In the genomic region with DNA sequence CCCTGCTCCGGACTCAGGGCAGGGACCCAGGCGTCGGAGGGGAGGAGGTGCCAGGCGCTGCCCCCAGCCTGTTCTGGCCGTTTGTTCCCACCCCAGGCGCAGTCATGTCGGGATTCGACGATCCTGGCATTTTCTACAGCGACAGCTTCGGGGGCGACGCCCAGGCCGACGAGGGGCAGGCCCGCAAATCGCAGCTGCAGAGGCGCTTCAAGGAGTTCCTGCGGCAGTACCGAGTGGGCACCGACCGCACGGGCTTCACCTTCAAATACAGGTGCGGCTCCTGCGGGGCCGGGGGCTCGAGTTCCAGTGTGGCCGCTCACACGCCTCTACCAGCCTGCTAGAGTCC, we compare ENCODE assay signal across 1 cellular context.
TF ChIP-seq lines count a peak whose summit lies in the region.

No MANE protein-coding gene starts in this region.

TF ChIP-seq in HepG2, 621 proteins besides CTCF, POLR2A, EP300 and RAD21 (continued from another document):
- TF ChIP-seq ARID4A (CRISPR knock-in tag; IDR thresholded peaks at IDR 0.05; ENCODE audit: borderline replicate concordance) = peak; percentile 76; the same call in 1 of the 2 replicates
- TF ChIP-seq TEF (CRISPR knock-in tag; IDR thresholded peaks at IDR 0.05) = no peak
- TF ChIP-seq ZNF740 (CRISPR knock-in tag; IDR thresholded peaks at IDR 0.05) = no peak
- 0 out of 2 replicates have a peak, but pooled peaks have one; percentile 35 for TF ChIP-seq MEIS2 (CRISPR knock-in tag; IDR thresholded peaks at IDR 0.05)
- TF ChIP-seq, protein P1, sequence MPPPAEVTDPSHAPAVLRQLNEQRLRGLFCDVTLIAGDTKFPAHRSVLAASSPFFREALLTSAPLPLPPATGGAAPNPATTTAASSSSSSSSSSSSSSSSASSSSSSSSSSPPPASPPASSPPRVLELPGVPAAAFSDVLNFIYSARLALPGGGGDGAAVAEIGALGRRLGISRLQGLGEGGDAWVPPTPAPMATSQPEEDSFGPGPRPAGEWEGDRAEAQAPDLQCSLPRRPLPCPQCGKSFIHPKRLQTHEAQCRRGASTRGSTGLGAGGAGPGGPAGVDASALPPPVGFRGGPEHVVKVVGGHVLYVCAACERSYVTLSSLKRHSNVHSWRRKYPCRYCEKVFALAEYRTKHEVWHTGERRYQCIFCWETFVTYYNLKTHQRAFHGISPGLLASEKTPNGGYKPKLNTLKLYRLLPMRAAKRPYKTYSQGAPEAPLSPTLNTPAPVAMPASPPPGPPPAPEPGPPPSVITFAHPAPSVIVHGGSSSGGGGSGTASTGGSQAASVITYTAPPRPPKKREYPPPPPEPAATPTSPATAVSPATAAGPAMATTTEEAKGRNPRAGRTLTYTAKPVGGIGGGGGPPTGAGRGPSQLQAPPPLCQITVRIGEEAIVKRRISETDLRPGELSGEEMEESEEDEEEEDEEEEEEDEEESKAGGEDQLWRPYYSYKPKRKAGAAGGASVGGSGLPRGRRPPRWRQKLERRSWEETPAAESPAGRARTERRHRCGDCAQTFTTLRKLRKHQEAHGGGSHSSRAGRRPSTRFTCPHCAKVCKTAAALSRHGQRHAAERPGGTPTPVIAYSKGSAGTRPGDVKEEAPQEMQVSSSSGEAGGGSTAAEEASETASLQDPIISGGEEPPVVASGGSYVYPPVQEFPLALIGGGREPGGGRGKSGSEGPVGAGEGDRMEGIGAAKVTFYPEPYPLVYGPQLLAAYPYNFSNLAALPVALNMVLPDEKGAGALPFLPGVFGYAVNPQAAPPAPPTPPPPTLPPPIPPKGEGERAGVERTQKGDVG (CRISPR knock-in tag; IDR thresholded peaks at IDR 0.05; ENCODE audit: borderline replicate concordance) = no peak
- peak; percentile 3; the same call in 1 of the 2 replicates for TF ChIP-seq PHF8 (CRISPR knock-in tag; IDR thresholded peaks at IDR 0.05)
- no peak for TF ChIP-seq ZNF629 (CRISPR knock-in tag; conservative IDR thresholded peaks at IDR 0.05)
- no peak for TF ChIP-seq HDAC6 (IDR thresholded peaks at IDR 0.05; ENCODE audit: low read depth, low read length)
- peak; percentile 21; the same call in 1 of the 2 replicates for TF ChIP-seq CSRNP1 (CRISPR knock-in tag; IDR thresholded peaks at IDR 0.05)
- TF ChIP-seq HOXA9 (CRISPR knock-in tag; IDR thresholded peaks at IDR 0.05; ENCODE audit: borderline replicate concordance) = no peak
- TF ChIP-seq ZNF251 (CRISPR knock-in tag; IDR thresholded peaks at IDR 0.05) = no peak
- no peak; the same call in 1 of the 2 replicates for TF ChIP-seq ZFY (CRISPR knock-in tag; IDR thresholded peaks at IDR 0.05)
- no peak for TF ChIP-seq TBX2 (CRISPR knock-in tag; IDR thresholded peaks at IDR 0.05; ENCODE audit: borderline replicate concordance)
- no peak for TF ChIP-seq TRIM22 (IDR thresholded peaks at IDR 0.05)
- no peak for TF ChIP-seq ZNF460 (CRISPR knock-in tag; IDR thresholded peaks at IDR 0.05; ENCODE audit: borderline replicate concordance)
- TF ChIP-seq CHD2 (IDR thresholded peaks at IDR 0.05; ENCODE audit: low read depth, low read length) = no peak
- no peak for TF ChIP-seq MED1 (CRISPR knock-in tag; IDR thresholded peaks at IDR 0.05)
- TF ChIP-seq ZNF264 (CRISPR knock-in tag; IDR thresholded peaks at IDR 0.05) = no peak
- no peak for TF ChIP-seq ZNF792 (CRISPR knock-in tag; IDR thresholded peaks at IDR 0.05)
- TF ChIP-seq, protein P2, sequence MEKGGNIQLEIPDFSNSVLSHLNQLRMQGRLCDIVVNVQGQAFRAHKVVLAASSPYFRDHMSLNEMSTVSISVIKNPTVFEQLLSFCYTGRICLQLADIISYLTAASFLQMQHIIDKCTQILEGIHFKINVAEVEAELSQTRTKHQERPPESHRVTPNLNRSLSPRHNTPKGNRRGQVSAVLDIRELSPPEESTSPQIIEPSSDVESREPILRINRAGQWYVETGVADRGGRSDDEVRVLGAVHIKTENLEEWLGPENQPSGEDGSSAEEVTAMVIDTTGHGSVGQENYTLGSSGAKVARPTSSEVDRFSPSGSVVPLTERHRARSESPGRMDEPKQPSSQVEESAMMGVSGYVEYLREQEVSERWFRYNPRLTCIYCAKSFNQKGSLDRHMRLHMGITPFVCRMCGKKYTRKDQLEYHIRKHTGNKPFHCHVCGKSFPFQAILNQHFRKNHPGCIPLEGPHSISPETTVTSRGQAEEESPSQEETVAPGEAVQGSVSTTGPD (CRISPR knock-in tag; IDR thresholded peaks at IDR 0.05) = no peak
- TF ChIP-seq ZBTB39 (CRISPR knock-in tag; IDR thresholded peaks at IDR 0.05) = 0 out of 2 replicates have a peak, but pooled peaks have one; percentile 61
TF ChIP-seq in HepG2: peak in this region for 18.
